12 cellular contexts compared by ENCODE assay signal in the genomic region with DNA sequence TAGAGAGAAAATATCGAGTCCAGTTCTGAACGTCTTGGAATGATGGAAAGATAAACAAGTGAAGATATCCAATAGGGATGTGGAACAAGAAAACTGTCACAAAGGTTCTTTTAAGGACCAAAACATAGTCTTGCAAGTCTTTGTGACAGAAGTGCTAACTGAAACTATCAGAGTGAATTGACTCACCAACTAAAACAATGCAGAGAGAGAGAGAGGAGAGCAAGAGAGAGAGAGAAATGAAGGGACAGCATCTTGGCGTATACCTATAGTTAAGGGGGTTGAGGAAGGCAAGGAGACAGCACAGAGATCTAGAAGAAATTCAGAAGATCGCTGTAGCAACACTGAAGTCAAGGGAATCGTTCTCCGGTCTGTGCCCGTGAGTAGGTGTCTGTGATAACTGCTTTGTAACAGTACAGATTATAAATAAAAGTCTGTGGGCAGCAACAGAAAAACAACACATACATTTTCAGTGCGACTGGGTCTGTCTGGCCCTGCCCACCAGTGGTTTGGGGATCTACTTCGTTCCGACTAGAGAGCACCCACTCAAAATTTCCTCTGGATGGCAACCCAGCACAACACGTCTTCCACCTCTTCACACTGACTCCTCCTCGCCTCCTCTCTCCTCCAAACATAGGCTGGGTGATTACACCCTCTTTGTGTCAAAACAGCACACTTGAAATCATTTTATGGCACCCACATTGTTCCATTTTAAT. TPM values are rescaled to one million over a fixed set of nuclear protein-coding genes. Genes with fewer than 3 reads are reported as not detected.
A peak's percentile ranks its signal among the peaks of the same experiment; 100 is the strongest.
DNase-seq lines count a peak whose midpoint lies in the region; ATAC-seq and TF ChIP-seq lines count a peak whose summit lies in the region.
"Had no signal": no experiment of that assay in that cellular context is flagged by ENCODE, and none has a peak within 500 bp of the region (broad histone marks: within the 10 kb centered on the region; RNA-seq: fewer than 3 reads in every experiment).

No MANE protein-coding gene starts in this region.

- no peak for ATAC-seq in activated CD8-positive, alpha-beta T cell treated with anti-CD3 and anti-CD28 coated beads for 36 hours
- ATAC-seq in activated CD8-positive, alpha-beta T cell treated with anti-CD3 and anti-CD28 coated beads, Interleukin-2, amount 10 ng/mL, durations not matched to agents 7 days and 5 days, result no peak
- no peak for ATAC-seq in T-cell (replicated peaks in 1 of 4)
- no peak for ATAC-seq in HG02840 (IDR thresholded peaks at IDR 0.05; ENCODE audit: low FRiP score, unreplicated experiment)
- ATAC-seq: pancreas had no signal

- CTCF ChIA-PET in activated CD8-positive, alpha-beta T cell treated with anti-CD3 and anti-CD28 coated beads for 36 hours (lab: Charles Lee), result no interaction called here
- CTCF ChIA-PET in activated CD8-positive, alpha-beta T cell treated with anti-CD3 and anti-CD28 coated beads, Interleukin-2, amount 10 ng/mL, durations not matched to agents 7 days and 5 days (lab: Charles Lee), result interaction anchor here (1.6 kb wide), 1 partner anchor 42 kb away, joined by 4 read pairs; no protein-coding TSS in a partner anchor
- CTCF ChIA-PET in T-cell (lab: Charles Lee), result no interaction called here

- H3K27me3 Mint-ChIP-seq in activated CD8-positive, alpha-beta T cell treated with anti-CD3 and anti-CD28 coated beads for 36 hours, result no peaks in the 10 kb centered on the region
- H3K27me3 Mint-ChIP-seq in activated CD8-positive, alpha-beta T cell treated with anti-CD3 and anti-CD28 coated beads, Interleukin-2, amount 10 ng/mL, durations not matched to agents 7 days and 5 days (ENCODE audit: low read depth), result no peaks in the 10 kb centered on the region
- no peaks in the 10 kb centered on the region for H3K27me3 Mint-ChIP-seq in T-cell

- DNase-seq in activated CD8-positive, alpha-beta T cell treated with anti-CD3 and anti-CD28 coated beads for 36 hours, result peak; percentile 26
- no peak for DNase-seq in activated CD8-positive, alpha-beta T cell treated with anti-CD3 and anti-CD28 coated beads, Interleukin-2, amount 10 ng/mL, durations not matched to agents 7 days and 5 days
- peak in 5 of 34 experiments; percentile 2 to 18 (median 12) for DNase-seq in T-cell
- peak; percentile 23 for DNase-seq in activated naive CD4-positive, alpha-beta T cell treated with anti-CD3 and anti-CD28 coated beads, Interleukin-2, amount 50 U/mL, for 16 hours
- DNase-seq in stimulated activated CD4-positive, alpha-beta T cell treated with anti-CD3 and anti-CD28 coated beads, Interleukin-1b, Interleukin-23, amount 100 ng/mL, for 48 hours, result peak; percentile 17
- DNase-seq in SW480 (ENCODE audit: low spot score), result no peak
- DNase-seq in AG20443 (ENCODE audit: low spot score), result no peak
- DNase-seq: DMS53; foreskin fibroblast; pancreas; stimulated activated CD8-positive, alpha-beta memory T cell treated with anti-CD3 and anti-CD28 coated beads, Interleukin-4, amount 100 ng/mL, for 48 hours had no signal

- H3K27ac Mint-ChIP-seq in activated CD8-positive, alpha-beta T cell treated with anti-CD3 and anti-CD28 coated beads for 36 hours, result peak overlapping the region; percentile 35
- no peak overlapping the region for H3K27ac Mint-ChIP-seq in activated CD8-positive, alpha-beta T cell treated with anti-CD3 and anti-CD28 coated beads, Interleukin-2, amount 10 ng/mL, durations not matched to agents 7 days and 5 days
- H3K27ac Mint-ChIP-seq in T-cell, result peak overlapping the region; percentile 45 to 65

- intact Hi-C loops in activated CD8-positive, alpha-beta T cell treated with anti-CD3 and anti-CD28 coated beads for 36 hours (cut with micrococcal nuclease), result no loop called here

- TF ChIP-seq CTCF in activated CD8-positive, alpha-beta T cell treated with anti-CD3 and anti-CD28 coated beads for 36 hours (IDR thresholded peaks at IDR 0.05), result no peak

- no peak overlapping the region for H3K4me3 Mint-ChIP-seq in activated CD8-positive, alpha-beta T cell treated with anti-CD3 and anti-CD28 coated beads for 36 hours
- no peak overlapping the region for H3K4me3 Mint-ChIP-seq in activated CD8-positive, alpha-beta T cell treated with anti-CD3 and anti-CD28 coated beads, Interleukin-2, amount 10 ng/mL, durations not matched to agents 7 days and 5 days
- H3K4me3 Mint-ChIP-seq in T-cell, result no peak overlapping the region

- H3K9me3 Mint-ChIP-seq in activated CD8-positive, alpha-beta T cell treated with anti-CD3 and anti-CD28 coated beads for 36 hours, result no peaks in the 10 kb centered on the region
- no peaks in the 10 kb centered on the region for H3K9me3 Mint-ChIP-seq in activated CD8-positive, alpha-beta T cell treated with anti-CD3 and anti-CD28 coated beads, Interleukin-2, amount 10 ng/mL, durations not matched to agents 7 days and 5 days (ENCODE audit: insufficient read depth)
- no peaks in the 10 kb centered on the region for H3K9me3 Mint-ChIP-seq in T-cell

- POLR2A ChIA-PET in activated CD8-positive, alpha-beta T cell treated with anti-CD3 and anti-CD28 coated beads for 36 hours (lab: Charles Lee), result no interaction called here
- POLR2A ChIA-PET in activated CD8-positive, alpha-beta T cell treated with anti-CD3 and anti-CD28 coated beads, Interleukin-2, amount 10 ng/mL, durations not matched to agents 7 days and 5 days (lab: Charles Lee), result no interaction called here
- POLR2A ChIA-PET in T-cell (lab: Charles Lee), result no interaction called here

- peaks cover 5% of the 10 kb centered on the region for H3K36me3 Mint-ChIP-seq in activated CD8-positive, alpha-beta T cell treated with anti-CD3 and anti-CD28 coated beads for 36 hours (ENCODE audit: low read depth)
- no peaks in the 10 kb centered on the region for H3K36me3 Mint-ChIP-seq in activated CD8-positive, alpha-beta T cell treated with anti-CD3 and anti-CD28 coated beads, Interleukin-2, amount 10 ng/mL, durations not matched to agents 7 days and 5 days (ENCODE audit: low read depth)
- H3K36me3 Mint-ChIP-seq in T-cell, result no peaks in the 10 kb centered on the region

- peaks cover 20% of the 10 kb centered on the region for H3K4me1 Mint-ChIP-seq in activated CD8-positive, alpha-beta T cell treated with anti-CD3 and anti-CD28 coated beads for 36 hours (ENCODE audit: low read depth)
- peaks cover 11% of the 10 kb centered on the region for H3K4me1 Mint-ChIP-seq in activated CD8-positive, alpha-beta T cell treated with anti-CD3 and anti-CD28 coated beads, Interleukin-2, amount 10 ng/mL, durations not matched to agents 7 days and 5 days (ENCODE audit: low read depth)
- H3K4me1 Mint-ChIP-seq in T-cell, result peaks cover 16 to 34% (median 24%) of the 10 kb centered on the region in 3 donors

RNA-seq across cellular contexts. Expression of a gene that starts 4.8 kb away (rescaled TPM):
- total RNA-seq in activated CD8-positive, alpha-beta T cell treated with anti-CD3 and anti-CD28 coated beads for 36 hours, result 10 to 100 TPM; 59.8 to 61.8 TPM
- total RNA-seq in activated CD8-positive, alpha-beta T cell treated with anti-CD3 and anti-CD28 coated beads, Interleukin-2, amount 10 ng/mL, durations not matched to agents 7 days and 5 days, result 10 to 100 TPM; 39.2 to 40.0 TPM
- 10 to 100 TPM in 4 of 5 donors, 1 to 10 TPM in 1; 9.7 to 28.2 (median 21.8) TPM for total RNA-seq in T-cell

Comparison
In these comparisons a context has a peak if more than half of its experiments do, and no peak if none do; other contexts are left out.
1. DNase-seq: peak in activated CD8-positive, alpha-beta T cell treated with anti-CD3 and anti-CD28 coated beads for 36 hours (single experiment), activated naive CD4-positive, alpha-beta T cell treated with anti-CD3 and anti-CD28 coated beads, Interleukin-2, amount 50 U/mL, for 16 hours (single experiment) and stimulated activated CD4-positive, alpha-beta T cell treated with anti-CD3 and anti-CD28 coated beads, Interleukin-1b, Interleukin-23, amount 100 ng/mL, for 48 hours (single experiment); none in activated CD8-positive, alpha-beta T cell treated with anti-CD3 and anti-CD28 coated beads, Interleukin-2, amount 10 ng/mL, durations not matched to agents 7 days and 5 days (single experiment), SW480 (single experiment) and AG20443 (single experiment).